ENCODE assay signal across 8 cellular contexts in genomic region chr5:172640139-172640538, GRCh38. TPM values are rescaled to one million over a fixed set of nuclear protein-coding genes. Genes with fewer than 3 reads are reported as not detected.
DNase-seq lines count a peak whose midpoint lies in the region; ATAC-seq and TF ChIP-seq lines count a peak whose summit lies in the region.

No MANE protein-coding gene starts in this region.

- peaks cover 0 to 7% (median 0%) of the 10 kb centered on the region in 5 experiments for H3K9me3 Mint-ChIP-seq in brain

- H3K27ac Mint-ChIP-seq in brain: peak overlapping the region; percentile 9 to 65 (median 59)

- peaks cover 65% of the 10 kb centered on the region for H3K4me1 ChIP-seq in BLaER1
- peaks cover 23% of the 10 kb centered on the region for H3K4me1 ChIP-seq in HUES6 (ENCODE audit: control insufficient read depth, insufficient read depth, low read length)
- peaks cover 9% of the 10 kb centered on the region for H3K4me1 ChIP-seq in neuron (ENCODE audit: insufficient read depth, low read length)

- H3K4me3 Mint-ChIP-seq in brain: peak overlapping the region; percentile 73 to 89 (median 76)

- H3K4me3 ChIP-seq in BLaER1 (peak overlapping the region; percentile 85; the same call in 1 of the 2 replicates), HUES6 (ENCODE audit: low read depth, low read length) (peak overlapping the region; percentile 79), neuron (ENCODE audit: low read length) (peak overlapping the region; percentile 51)

- H3K27me3 Mint-ChIP-seq in brain: peaks cover 18% of the 10 kb centered on the region

- peaks cover 8% of the 10 kb centered on the region for H4K20me1 ChIP-seq in BLaER1

- H2AFZ ChIP-seq in neuron (ENCODE audit: low read depth, low read length): no peak overlapping the region

- H3K4me2 ChIP-seq in BLaER1: peak overlapping the region; percentile 96

- no peak overlapping the region; the same call in 1 of the 2 replicates for H3K27ac ChIP-seq in BLaER1
- no peak overlapping the region for H3K27ac ChIP-seq in HUES6 (ENCODE audit: low read depth, low read length)

- no peaks in the 10 kb centered on the region for H3K9me3 ChIP-seq in BLaER1
- H3K9me3 ChIP-seq in HUES6 (ENCODE audit: control insufficient read depth, insufficient read depth, low read depth, low read length): no peaks in the 10 kb centered on the region
- H3K9me3 ChIP-seq in neuron (ENCODE audit: low read length): no peaks in the 10 kb centered on the region

- H3K36me3 ChIP-seq in BLaER1 (peaks cover 14% of the 10 kb centered on the region), HUES6 (ENCODE audit: control insufficient read depth, insufficient read depth, low read length) (no peaks in the 10 kb centered on the region), neuron (ENCODE audit: insufficient read depth, low read length) (no peaks in the 10 kb centered on the region)

- TF ChIP-seq CTCF in brain (conservative IDR thresholded peaks at IDR 0.05): no peak

- no peaks in the 10 kb centered on the region for H3K27me3 ChIP-seq in BLaER1
- peaks cover 56% of the 10 kb centered on the region for H3K27me3 ChIP-seq in HUES6 (ENCODE audit: control insufficient read depth, insufficient read depth, low read length)
- H3K27me3 ChIP-seq in neuron (ENCODE audit: insufficient read depth, low read length): peaks cover 3% of the 10 kb centered on the region

- H3K9ac ChIP-seq in BLaER1 (peak overlapping the region; percentile 89; the same call in 1 of the 2 replicates), HUES6 (ENCODE audit: low read length) (no peak overlapping the region)

- H3K36me3 Mint-ChIP-seq in brain: no peaks in the 10 kb centered on the region

- H3K4me1 Mint-ChIP-seq in brain: peaks cover 45% of the 10 kb centered on the region

- ATAC-seq in HG03442 (IDR thresholded peaks at IDR 0.05; ENCODE audit: unreplicated experiment): no peak

- DNase-seq in kidney tubule cell (ENCODE audit: low spot score) (no peak), SW480 (ENCODE audit: low spot score) (no peak), cortex of kidney (lab: John Stamatoyannopoulos, UW) (no peak)

RNA-seq across cellular contexts. Expression of gene NEURL1B, which starts 0.9 kb away (rescaled TPM):
- polyA plus RNA-seq in brain (ENCODE audit: insufficient read depth, low read depth, low replicate concordance): 40.1 TPM
